In genomic region chr19:8663920-8664670, GRCh38 we compare ENCODE assay signal across 12 cellular contexts. TPM values are rescaled to one million over a fixed set of nuclear protein-coding genes. Genes with fewer than 3 reads are reported as not detected.
A peak's percentile ranks its signal among the peaks of the same experiment; 100 is the strongest.
DNase-seq lines count a peak whose midpoint lies in the region; ATAC-seq, FAIRE-seq and TF ChIP-seq lines count a peak whose summit lies in the region.
"Had no signal": no experiment of that assay in that cellular context is flagged by ENCODE, and none has a peak within 500 bp of the region (broad histone marks: within the 10 kb centered on the region; RNA-seq: fewer than 3 reads in every experiment).

No MANE protein-coding gene starts in this region.

- WGBS in small intestine, 3 donors, result 32 to 46% (median 40%) methylated on average over 22 of the region's 22 CpGs

- DNase-seq in KBM-7, result peak; percentile 61
- peak; percentile 70 for DNase-seq in activated CD8-positive, alpha-beta T cell treated with anti-CD3 and anti-CD28 coated beads for 36 hours
- peak; percentile 5 for DNase-seq in effector CD8-positive, alpha-beta T cell (lab: John Stamatoyannopoulos, UW)
- DNase-seq in DMS 273 treated with DMSO at 0.1 percent for 48 hours (lab: John Stamatoyannopoulos, UW), result no peak
- no peak for DNase-seq in small intestine
- no peak for DNase-seq in RWPE1 (ENCODE audit: low spot score)
- DNase-seq: GDM1 had no signal

- peaks cover 38% of the 10 kb centered on the region for H3K4me1 Mint-ChIP-seq in activated CD8-positive, alpha-beta T cell treated with anti-CD3 and anti-CD28 coated beads for 36 hours (ENCODE audit: low read depth)
- peaks cover 14% of the 10 kb centered on the region for H3K4me1 Mint-ChIP-seq in stimulated activated memory B cell treated with anti-CD40 and anti-IgM and Interleukin-4, amounts not matched to agents 10 μg/mL and 1 μg/mL and 100 μg/mL, for 72 hours

- H3K27ac ChIP-seq in small intestine (ENCODE audit: low read depth in 1 of 2, low read length in 1 of 2), result no peak overlapping the region
- no peak overlapping the region for H3K27ac ChIP-seq in RWPE1

- no peak overlapping the region for H3K4me3 ChIP-seq in small intestine (ENCODE audit: low read depth in 1 of 2, low read length in 2 of 2)

- H3K36me3 ChIP-seq in small intestine (ENCODE audit: control insufficient read depth in 2 of 2, insufficient read depth in 2 of 2, low read length in 2 of 2), result no peaks in the 10 kb centered on the region

- TF ChIP-seq CTCF in activated CD8-positive, alpha-beta T cell treated with anti-CD3 and anti-CD28 coated beads for 36 hours (IDR thresholded peaks at IDR 0.05), result no peak
- no peak for TF ChIP-seq CTCF in RWPE1 (conservative IDR thresholded peaks at IDR 0.05; ENCODE audit: low read depth)

- no peaks in the 10 kb centered on the region for H3K4me1 ChIP-seq in small intestine (ENCODE audit: control insufficient read depth in 2 of 2, insufficient read depth in 1 of 2, low read depth in 1 of 2, low read length in 1 of 2)

- POLR2A ChIA-PET in activated CD8-positive, alpha-beta T cell treated with anti-CD3 and anti-CD28 coated beads for 36 hours (lab: Charles Lee), result no interaction called here
- POLR2A ChIA-PET in RWPE1 (lab: Yijun Ruan, JAX; ENCODE audit: low non-redundant PET), result no interaction called here

- no peaks in the 10 kb centered on the region for H3K36me3 Mint-ChIP-seq in activated CD8-positive, alpha-beta T cell treated with anti-CD3 and anti-CD28 coated beads for 36 hours (ENCODE audit: low read depth)
- H3K36me3 Mint-ChIP-seq in stimulated activated memory B cell treated with anti-CD40 and anti-IgM and Interleukin-4, amounts not matched to agents 10 μg/mL and 1 μg/mL and 100 μg/mL, for 72 hours, result no peaks in the 10 kb centered on the region

- peak; percentile 44 for ATAC-seq in activated CD8-positive, alpha-beta T cell treated with anti-CD3 and anti-CD28 coated beads for 36 hours
- ATAC-seq in stimulated activated memory B cell treated with anti-CD40 and anti-IgM and Interleukin-4, amounts not matched to agents 10 μg/mL and 1 μg/mL and 100 μg/mL, for 72 hours, result peak; percentile 34
- ATAC-seq in HG02938 (IDR thresholded peaks at IDR 0.05; ENCODE audit: unreplicated experiment), result no peak

- no peak overlapping the region for H3K4me3 Mint-ChIP-seq in activated CD8-positive, alpha-beta T cell treated with anti-CD3 and anti-CD28 coated beads for 36 hours
- peak overlapping the region; percentile 8 for H3K4me3 Mint-ChIP-seq in stimulated activated memory B cell treated with anti-CD40 and anti-IgM and Interleukin-4, amounts not matched to agents 10 μg/mL and 1 μg/mL and 100 μg/mL, for 72 hours

- intact Hi-C loops in activated CD8-positive, alpha-beta T cell treated with anti-CD3 and anti-CD28 coated beads for 36 hours (cut with micrococcal nuclease), result no loop called here

- peaks cover 3% of the 10 kb centered on the region for H3K9me3 Mint-ChIP-seq in activated CD8-positive, alpha-beta T cell treated with anti-CD3 and anti-CD28 coated beads for 36 hours
- peaks cover 14% of the 10 kb centered on the region for H3K9me3 Mint-ChIP-seq in stimulated activated memory B cell treated with anti-CD40 and anti-IgM and Interleukin-4, amounts not matched to agents 10 μg/mL and 1 μg/mL and 100 μg/mL, for 72 hours

- no peaks in the 10 kb centered on the region for H3K9me3 ChIP-seq in small intestine (ENCODE audit: control insufficient read depth, low read depth)

- H3K27me3 ChIP-seq in small intestine (ENCODE audit: control insufficient read depth in 2 of 2, insufficient read depth in 2 of 2, low read length in 2 of 2), result no peaks in the 10 kb centered on the region

- in situ Hi-C loops in KBM-7 (cut with MboI; ENCODE audit: low pct_unique_long_range_greater_than_20kb, low sequenced_read_pairs), result no loop called here

- no peak for FAIRE-seq in small intestine (lab: Jason Lieb, UNC)

- peak overlapping the region; percentile 52 for H3K27ac Mint-ChIP-seq in activated CD8-positive, alpha-beta T cell treated with anti-CD3 and anti-CD28 coated beads for 36 hours
- peak overlapping the region; percentile 55 for H3K27ac Mint-ChIP-seq in stimulated activated memory B cell treated with anti-CD40 and anti-IgM and Interleukin-4, amounts not matched to agents 10 μg/mL and 1 μg/mL and 100 μg/mL, for 72 hours

- no peaks in the 10 kb centered on the region for H3K27me3 Mint-ChIP-seq in activated CD8-positive, alpha-beta T cell treated with anti-CD3 and anti-CD28 coated beads for 36 hours
- peaks cover 17% of the 10 kb centered on the region for H3K27me3 Mint-ChIP-seq in stimulated activated memory B cell treated with anti-CD40 and anti-IgM and Interleukin-4, amounts not matched to agents 10 μg/mL and 1 μg/mL and 100 μg/mL, for 72 hours

- CTCF ChIA-PET in activated CD8-positive, alpha-beta T cell treated with anti-CD3 and anti-CD28 coated beads for 36 hours (lab: Charles Lee), result interaction anchor here (1.2 to 3.4 kb wide), 3 partner anchors 9 to 86 kb away, joined by 3 to 24 read pairs (median 14); no protein-coding TSS in a partner anchor
- CTCF ChIA-PET in RWPE1 (lab: Yijun Ruan, JAX), result no interaction called here

RNA-seq across cellular contexts. Expression of gene NFILZ, which starts 33.7 kb away (rescaled TPM):
- total RNA-seq in activated CD8-positive, alpha-beta T cell treated with anti-CD3 and anti-CD28 coated beads for 36 hours, result not detected
- polyA plus RNA-seq in small intestine, result not detected
- total RNA-seq: activated CD8-positive, alpha-beta memory T cell treated with anti-CD3 and anti-CD28 coated beads for 36 hours; LHCN-M2; osteoblast had no signal

RNA-seq across cellular contexts. Expression of gene ACTL9, which starts 34.5 kb away (rescaled TPM):
- not detected for total RNA-seq in activated CD8-positive, alpha-beta T cell treated with anti-CD3 and anti-CD28 coated beads for 36 hours
- not detected for polyA plus RNA-seq in small intestine
- total RNA-seq: activated CD8-positive, alpha-beta memory T cell treated with anti-CD3 and anti-CD28 coated beads for 36 hours; LHCN-M2; osteoblast had no signal

RNA-seq across cellular contexts. Expression of gene ADAMTS10, which starts 53.6 kb away (rescaled TPM):
- total RNA-seq in activated CD8-positive, alpha-beta T cell treated with anti-CD3 and anti-CD28 coated beads for 36 hours, result 1 to 10 TPM; 3.7 to 4.0 TPM
- polyA plus RNA-seq in small intestine, result 1 to 10 TPM in 2 of 3 donors, not detected in 1; 1.9 to 8.5 TPM

RNA-seq across cellular contexts. Expression of gene OR2Z1, which starts 57.3 kb away (rescaled TPM):
- not detected for total RNA-seq in activated CD8-positive, alpha-beta T cell treated with anti-CD3 and anti-CD28 coated beads for 36 hours
- polyA plus RNA-seq in small intestine, result not detected
- total RNA-seq: activated CD8-positive, alpha-beta memory T cell treated with anti-CD3 and anti-CD28 coated beads for 36 hours; LHCN-M2; osteoblast had no signal

Comparison
In these comparisons a context has a peak if more than half of its experiments do, and no peak if none do; other contexts are left out.
1. DNase-seq: peak in KBM-7 (single experiment), activated CD8-positive, alpha-beta T cell treated with anti-CD3 and anti-CD28 coated beads for 36 hours (single experiment) and effector CD8-positive, alpha-beta T cell (single experiment); none in DMS 273 treated with DMSO at 0.1 percent for 48 hours (single experiment), small intestine (single experiment) and RWPE1 (single experiment).